8 cellular contexts compared by ENCODE assay signal in genomic region chr7:155533827-155534690, GRCh38. TPM values are rescaled to one million over a fixed set of nuclear protein-coding genes. Genes with fewer than 3 reads are reported as not detected.
A peak's percentile ranks its signal among the peaks of the same experiment; 100 is the strongest.
DNase-seq lines count a peak whose midpoint lies in the region; ATAC-seq and TF ChIP-seq lines count a peak whose summit lies in the region.

No MANE protein-coding gene starts in this region.

- no peaks in the 10 kb centered on the region for H3K9me3 ChIP-seq in ascending aorta

- no peak overlapping the region for H3K27ac ChIP-seq in ascending aorta

- H3K27me3 Mint-ChIP-seq in activated naive CD8-positive, alpha-beta T cell treated with anti-CD3 and anti-CD28 coated beads for 36 hours: peaks cover 79% of the 10 kb centered on the region
- peaks cover 95% of the 10 kb centered on the region for H3K27me3 Mint-ChIP-seq in stimulated activated memory B cell treated with anti-CD40 and anti-IgM and Interleukin-4, amounts not matched to agents 10 μg/mL and 1 μg/mL and 100 μg/mL, for 72 hours

- ATAC-seq in GM19397 (IDR thresholded peaks at IDR 0.05; ENCODE audit: unreplicated experiment) (peak; percentile 61), HG02970 (IDR thresholded peaks at IDR 0.05; ENCODE audit: low FRiP score, unreplicated experiment) (no peak)
- ATAC-seq in stimulated activated memory B cell treated with anti-CD40 and anti-IgM and Interleukin-4, amounts not matched to agents 10 μg/mL and 1 μg/mL and 100 μg/mL, for 72 hours: peak; percentile 49

- no peaks in the 10 kb centered on the region for H3K36me3 Mint-ChIP-seq in activated naive CD8-positive, alpha-beta T cell treated with anti-CD3 and anti-CD28 coated beads for 36 hours
- no peaks in the 10 kb centered on the region for H3K36me3 Mint-ChIP-seq in stimulated activated memory B cell treated with anti-CD40 and anti-IgM and Interleukin-4, amounts not matched to agents 10 μg/mL and 1 μg/mL and 100 μg/mL, for 72 hours

- H3K4me3 Mint-ChIP-seq in activated naive CD8-positive, alpha-beta T cell treated with anti-CD3 and anti-CD28 coated beads for 36 hours: peak overlapping the region; percentile 57
- H3K4me3 Mint-ChIP-seq in stimulated activated memory B cell treated with anti-CD40 and anti-IgM and Interleukin-4, amounts not matched to agents 10 μg/mL and 1 μg/mL and 100 μg/mL, for 72 hours: peak overlapping the region; percentile 77

- no peaks in the 10 kb centered on the region for H3K36me3 ChIP-seq in kidney epithelial cell (ENCODE audit: control insufficient read depth, insufficient read depth, low read length)
- no peaks in the 10 kb centered on the region for H3K36me3 ChIP-seq in ascending aorta

- H3K9me3 Mint-ChIP-seq in activated naive CD8-positive, alpha-beta T cell treated with anti-CD3 and anti-CD28 coated beads for 36 hours: no peaks in the 10 kb centered on the region
- no peaks in the 10 kb centered on the region for H3K9me3 Mint-ChIP-seq in stimulated activated memory B cell treated with anti-CD40 and anti-IgM and Interleukin-4, amounts not matched to agents 10 μg/mL and 1 μg/mL and 100 μg/mL, for 72 hours

- H3K4me3 ChIP-seq in kidney epithelial cell (ENCODE audit: low read depth, low read length) (no peak overlapping the region), ascending aorta (no peak overlapping the region)

- peaks cover 0 to 3% of the 10 kb centered on the region in 2 donors for H3K4me1 ChIP-seq in ascending aorta

- intact Hi-C loops in ascending aorta (cut with DNase I): no loop called here

- TF ChIP-seq CTCF in AG09319 (IDR thresholded peaks at IDR 0.05; ENCODE audit: low read depth, low read length) (peak; percentile 49), kidney epithelial cell (IDR thresholded peaks at IDR 0.05; ENCODE audit: insufficient read depth, low read length, poor library complexity, severe bottlenecking) (peak; percentile 74), ascending aorta (IDR thresholded peaks at IDR 0.05) (peak in 1 of 3 experiments; percentile 14)

- peaks cover 50% of the 10 kb centered on the region for H3K27me3 ChIP-seq in kidney epithelial cell (ENCODE audit: control insufficient read depth, insufficient read depth, low read length)
- peaks cover 10% of the 10 kb centered on the region for H3K27me3 ChIP-seq in ascending aorta

- no peak overlapping the region for H3K27ac Mint-ChIP-seq in activated naive CD8-positive, alpha-beta T cell treated with anti-CD3 and anti-CD28 coated beads for 36 hours
- no peak overlapping the region for H3K27ac Mint-ChIP-seq in stimulated activated memory B cell treated with anti-CD40 and anti-IgM and Interleukin-4, amounts not matched to agents 10 μg/mL and 1 μg/mL and 100 μg/mL, for 72 hours

- DNase-seq in AG09319 (ENCODE audit: extremely low read depth, low read depth) (no peak), NCI-H345 (lab: John Stamatoyannopoulos, UW) (peak; percentile 34), kidney epithelial cell (ENCODE audit: low read depth) (no peak), ascending aorta (ENCODE audit: low spot score in 2 of 2) (no peak)
- peak; percentile 55 for DNase-seq in activated naive CD8-positive, alpha-beta T cell treated with anti-CD3 and anti-CD28 coated beads for 36 hours

- peaks cover 10% of the 10 kb centered on the region for H3K4me1 Mint-ChIP-seq in activated naive CD8-positive, alpha-beta T cell treated with anti-CD3 and anti-CD28 coated beads for 36 hours
- H3K4me1 Mint-ChIP-seq in stimulated activated memory B cell treated with anti-CD40 and anti-IgM and Interleukin-4, amounts not matched to agents 10 μg/mL and 1 μg/mL and 100 μg/mL, for 72 hours: peaks cover 19% of the 10 kb centered on the region

RNA-seq across cellular contexts. Expression of gene CNPY1, which starts 12.3 kb away (rescaled TPM):
- not detected for total RNA-seq in activated naive CD8-positive, alpha-beta T cell treated with anti-CD3 and anti-CD28 coated beads for 36 hours
- total RNA-seq in kidney epithelial cell: not detected in 2 replicates
- total RNA-seq in ascending aorta: not detected

Comparison
In these comparisons a context has a peak if more than half of its experiments do, and no peak if none do; other contexts are left out.
1. DNase-seq: peak in NCI-H345 (single experiment) and activated naive CD8-positive, alpha-beta T cell treated with anti-CD3 and anti-CD28 coated beads for 36 hours (single experiment); none in AG09319 (single experiment), kidney epithelial cell (single experiment) and ascending aorta (0 of 2).